ENCODE assay signal across 2 cellular contexts in genomic region chr1:43533615-43534014, GRCh38.
TF ChIP-seq lines count a peak whose summit lies in the region.

No MANE protein-coding gene starts in this region.

TF ChIP-seq in IMR-90, 13 proteins besides CTCF, POLR2A, EP300 and RAD21:
- TF ChIP-seq MAZ (IDR thresholded peaks at IDR 0.05; ENCODE audit: borderline replicate concordance, low read depth, low read length) (no peak), FOS (IDR thresholded peaks at IDR 0.05; ENCODE audit: low read depth, low read length) (no peak), NFE2L2 (IDR thresholded peaks at IDR 0.05; ENCODE audit: low read depth, low read length) (no peak), RCOR1 (IDR thresholded peaks at IDR 0.05; ENCODE audit: insufficient replicate concordance, low read length) (no peak), MAFK (IDR thresholded peaks at IDR 0.05; ENCODE audit: low read depth, low read length) (no peak), CEBPB (IDR thresholded peaks at IDR 0.05; ENCODE audit: low read depth, low read length) (no peak), SMC3 (IDR thresholded peaks at IDR 0.05; ENCODE audit: low read depth, low read length) (no peak)
TF ChIP-seq in IMR-90: peak in this region for 0.

TF ChIP-seq in HepG2, 621 proteins besides CTCF, POLR2A, EP300 and RAD21:
- 0 out of 2 replicates have a peak, but pooled peaks have one; percentile 43 for TF ChIP-seq ZNF629 (CRISPR knock-in tag; conservative IDR thresholded peaks at IDR 0.05)
- no peak for TF ChIP-seq ELF3 (CRISPR knock-in tag; IDR thresholded peaks at IDR 0.05)
- no peak for TF ChIP-seq MLXIP (CRISPR knock-in tag; IDR thresholded peaks at IDR 0.05; ENCODE audit: borderline replicate concordance)
- no peak for TF ChIP-seq SMAD1 (CRISPR knock-in tag; IDR thresholded peaks at IDR 0.05; ENCODE audit: borderline replicate concordance, low read depth)
